8 cellular contexts compared by ENCODE assay signal in the genomic region with DNA sequence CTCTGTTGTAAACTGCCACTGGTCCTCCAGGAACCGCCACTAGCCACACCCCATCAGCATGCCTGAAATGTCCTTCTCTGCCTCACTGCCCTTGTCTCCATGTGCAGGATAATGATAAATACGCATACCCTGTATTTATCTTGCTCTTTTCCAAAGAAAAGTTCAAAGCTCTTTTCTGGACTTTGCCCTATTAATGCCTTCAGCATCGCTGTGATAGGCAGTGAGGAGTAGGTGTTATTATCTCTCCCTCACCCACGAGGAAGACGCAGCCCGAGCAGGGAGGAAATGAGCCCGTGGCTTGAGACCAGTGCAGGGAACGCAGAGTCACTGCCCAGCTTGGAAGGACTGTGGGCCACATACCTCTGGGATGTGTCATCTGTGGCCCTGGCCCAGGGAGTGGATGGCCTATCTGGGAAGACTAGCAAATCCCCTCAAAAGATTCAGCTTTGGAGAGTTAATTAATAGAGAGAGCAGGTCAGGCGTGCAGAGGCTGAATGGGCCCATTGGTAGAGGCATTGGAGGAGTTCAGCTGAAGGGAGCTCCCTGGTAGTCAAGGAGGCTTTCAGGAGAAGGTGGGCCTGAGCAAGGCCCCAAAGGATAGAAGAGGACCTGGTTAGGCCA. TPM values are rescaled to one million over a fixed set of nuclear protein-coding genes. Genes with fewer than 3 reads are reported as not detected.
DNase-seq lines count a peak whose midpoint lies in the region; ATAC-seq and TF ChIP-seq lines count a peak whose summit lies in the region.

No MANE protein-coding gene starts in this region.

- no peak overlapping the region for H2BK120ac ChIP-seq in H9 (ENCODE audit: low read depth, low read length, poor library complexity, severe bottlenecking)

- no peak overlapping the region for H3K27ac ChIP-seq in H9 (ENCODE audit: insufficient read length, low read depth, low read length)

- no peak overlapping the region for H3K4me3 Mint-ChIP-seq in H9
- H3K4me3 Mint-ChIP-seq in activated T-helper 17 cell treated with anti-CD3 and anti-CD28 coated beads, Interleukin-2, amount 50 U/mL, for 72 hours = no peak overlapping the region
- no peak overlapping the region for H3K4me3 Mint-ChIP-seq in stimulated activated effector memory CD8-positive, alpha-beta T cell treated with anti-CD3 and anti-CD28 coated beads, Interleukin-12 subunit alpha, Interleukin-12 subunit beta, amount 100 ng/mL, for 72 hours

- H3K14ac ChIP-seq in H9 (ENCODE audit: insufficient read depth, low read length) = no peak overlapping the region

- no peaks in the 10 kb centered on the region for H3K27me3 Mint-ChIP-seq in H9 (ENCODE audit: low read depth)
- H3K27me3 Mint-ChIP-seq in activated T-helper 17 cell treated with anti-CD3 and anti-CD28 coated beads, Interleukin-2, amount 50 U/mL, for 72 hours = no peaks in the 10 kb centered on the region

- no peak overlapping the region for H3K9ac ChIP-seq in H9 (ENCODE audit: extremely low read depth, insufficient read length, low read length)

- H3K56ac ChIP-seq in H9 (ENCODE audit: insufficient read length, low read depth, low read length) = no peak overlapping the region

- no CpG with 5 or more reads among the region's 9 CpGs for WGBS in H9 (ENCODE audit: extremely low coverage, insufficient read length, low lambda C conversion rate)

- H3K79me1 ChIP-seq in H9 (ENCODE audit: insufficient read depth, low read depth, low read length, poor library complexity, severe bottlenecking) = no peaks in the 10 kb centered on the region

- H4K91ac ChIP-seq in H9 (ENCODE audit: insufficient read length, low read depth, low read length) = no peak overlapping the region

- peak overlapping the region in 2 of 3 experiments; percentile 57 to 63; a peak in 4 of 7 replicates for H3K27ac Mint-ChIP-seq in H9
- peak overlapping the region; percentile 56 for H3K27ac Mint-ChIP-seq in activated T-helper 17 cell treated with anti-CD3 and anti-CD28 coated beads, Interleukin-2, amount 50 U/mL, for 72 hours
- H3K27ac Mint-ChIP-seq in stimulated activated effector memory CD8-positive, alpha-beta T cell treated with anti-CD3 and anti-CD28 coated beads, Interleukin-12 subunit alpha, Interleukin-12 subunit beta, amount 100 ng/mL, for 72 hours = peak overlapping the region; percentile 90

- peaks cover 14 to 18% of the 10 kb centered on the region in 2 experiments for H3K4me1 Mint-ChIP-seq in H9
- peaks cover 11% of the 10 kb centered on the region for H3K4me1 Mint-ChIP-seq in activated T-helper 17 cell treated with anti-CD3 and anti-CD28 coated beads, Interleukin-2, amount 50 U/mL, for 72 hours
- H3K4me1 Mint-ChIP-seq in stimulated activated effector memory CD8-positive, alpha-beta T cell treated with anti-CD3 and anti-CD28 coated beads, Interleukin-12 subunit alpha, Interleukin-12 subunit beta, amount 100 ng/mL, for 72 hours = peaks cover 36% of the 10 kb centered on the region

- H4K20me1 ChIP-seq in H9 (ENCODE audit: control insufficient read depth, insufficient read depth, insufficient read length) = no peaks in the 10 kb centered on the region

- TF ChIP-seq CTCF in H9 (conservative IDR thresholded peaks at IDR 0.05) = no peak

- H3K4me2 ChIP-seq in H9 (ENCODE audit: insufficient read depth, insufficient read length, low read length) = no peak overlapping the region

- no peak overlapping the region for H3K23ac ChIP-seq in H9 (ENCODE audit: insufficient read length, low read depth, low read length)

- H2BK12ac ChIP-seq in H9 (ENCODE audit: insufficient read length, low read depth, low read length) = no peak overlapping the region

- no peak overlapping the region for H2BK20ac ChIP-seq in H9 (ENCODE audit: low read depth, low read length, poor library complexity, severe bottlenecking)

- no peak overlapping the region for H4K5ac ChIP-seq in H9 (ENCODE audit: insufficient read length, low read depth, low read length)

- no peaks in the 10 kb centered on the region for H3K4me1 ChIP-seq in H9 (ENCODE audit: insufficient read depth, low read length)

- H3K9me3 ChIP-seq in H9 (ENCODE audit: control insufficient read depth, low read depth, low read length) = no peaks in the 10 kb centered on the region

- H3K36me3 Mint-ChIP-seq in H9 (ENCODE audit: insufficient read depth in 1 of 3, low read depth in 3 of 3) = peaks cover 8 to 38% (median 33%) of the 10 kb centered on the region in 3 experiments; a peak in 6 of 7 replicates
- H3K36me3 Mint-ChIP-seq in activated T-helper 17 cell treated with anti-CD3 and anti-CD28 coated beads, Interleukin-2, amount 50 U/mL, for 72 hours (ENCODE audit: low read depth) = peaks cover 97% of the 10 kb centered on the region
- peaks cover 97% of the 10 kb centered on the region for H3K36me3 Mint-ChIP-seq in stimulated activated effector memory CD8-positive, alpha-beta T cell treated with anti-CD3 and anti-CD28 coated beads, Interleukin-12 subunit alpha, Interleukin-12 subunit beta, amount 100 ng/mL, for 72 hours

- H2AK5ac ChIP-seq in H9 (ENCODE audit: insufficient read length, low read length) = no peak overlapping the region

- no peak overlapping the region for H3K4ac ChIP-seq in H9 (ENCODE audit: low read depth, low read length)

- no peak for ATAC-seq in activated T-helper 17 cell treated with anti-CD3 and anti-CD28 coated beads, Interleukin-2, amount 50 U/mL, for 72 hours (replicated peaks)
- ATAC-seq in stimulated activated effector memory CD8-positive, alpha-beta T cell treated with anti-CD3 and anti-CD28 coated beads, Interleukin-12 subunit alpha, Interleukin-12 subunit beta, amount 100 ng/mL, for 72 hours = no peak
- ATAC-seq in GM18909 (IDR thresholded peaks at IDR 0.05; ENCODE audit: poor library complexity, unreplicated experiment) = no peak

- H3K79me2 ChIP-seq in H9 (ENCODE audit: insufficient read depth, low read length) = no peaks in the 10 kb centered on the region

- DNase-seq in H9 (peak; percentile 48), iPS-NIHi11 (ENCODE audit: low spot score) (peak; percentile 47), cerebellar nuclear complex (lab: John Stamatoyannopoulos, UW) (no peak)
- no peak for DNase-seq in stimulated activated effector memory CD8-positive, alpha-beta T cell treated with anti-CD3 and anti-CD28 coated beads, Interleukin-12 subunit alpha, Interleukin-12 subunit beta, amount 100 ng/mL, for 72 hours (ENCODE audit: low spot score in 2 of 2)
- no peak for DNase-seq in stimulated activated CD4-positive, alpha-beta T cell treated with anti-CD3 and anti-CD28 coated beads, Interleukin-4, amount 100 ng/mL, for 24 hours
- no peak for DNase-seq in stimulated activated CD4-positive, alpha-beta T cell treated with anti-CD3 and anti-CD28 coated beads, Interleukin-2, amount 100 ng/mL, for 48 hours

- no peak overlapping the region for H3T11ph ChIP-seq in H9 (ENCODE audit: low read length)

- H2AFZ ChIP-seq in H9 (ENCODE audit: low read length) = no peak overlapping the region

- no peaks in the 10 kb centered on the region for H3K27me3 ChIP-seq in H9 (ENCODE audit: insufficient read depth, low read length)

- no peak overlapping the region for H3K18ac ChIP-seq in H9 (ENCODE audit: insufficient read length, low read depth, low read length)

- no peaks in the 10 kb centered on the region for H3K9me3 Mint-ChIP-seq in H9
- no peaks in the 10 kb centered on the region for H3K9me3 Mint-ChIP-seq in activated T-helper 17 cell treated with anti-CD3 and anti-CD28 coated beads, Interleukin-2, amount 50 U/mL, for 72 hours
- H3K9me3 Mint-ChIP-seq in stimulated activated effector memory CD8-positive, alpha-beta T cell treated with anti-CD3 and anti-CD28 coated beads, Interleukin-12 subunit alpha, Interleukin-12 subunit beta, amount 100 ng/mL, for 72 hours = no peaks in the 10 kb centered on the region

- H2BK5ac ChIP-seq in H9 (ENCODE audit: insufficient read length, low read length) = no peak overlapping the region

- no peak overlapping the region for H4K8ac ChIP-seq in H9 (replicated peaks; ENCODE audit: insufficient read length, low read depth, low read length)

- no peak overlapping the region for H2BK15ac ChIP-seq in H9 (ENCODE audit: low read depth, low read length)

- no peaks in the 10 kb centered on the region for H3K23me2 ChIP-seq in H9 (ENCODE audit: insufficient read length, low read depth, low read length, poor library complexity, severe bottlenecking)

RNA-seq across cellular contexts. Expression of gene TTC7A, which starts 14.0 kb away (rescaled TPM):
- total RNA-seq in H9 (2021) = 9.6 and 10.5 TPM in 2 replicates
- total RNA-seq in activated T-helper 17 cell treated with anti-CD3 and anti-CD28 coated beads, Interleukin-2, amount 50 U/mL, for 72 hours = 10 to 100 TPM; 45.2 to 62.1 TPM

RNA-seq across cellular contexts. Expression of gene MCFD2, which starts 39.5 kb away (rescaled TPM):
- 64.6 and 64.7 TPM in 2 replicates for total RNA-seq in H9 (2021)
- total RNA-seq in activated T-helper 17 cell treated with anti-CD3 and anti-CD28 coated beads, Interleukin-2, amount 50 U/mL, for 72 hours = 10 to 100 TPM; 37.1 to 63.1 TPM

Comparison
In these comparisons a context has a peak if more than half of its experiments do, and no peak if none do; other contexts are left out.
1. DNase-seq: peak in H9 (single experiment) and iPS-NIHi11 (single experiment); none in stimulated activated effector memory CD8-positive, alpha-beta T cell treated with anti-CD3 and anti-CD28 coated beads, Interleukin-12 subunit alpha, Interleukin-12 subunit beta, amount 100 ng/mL, for 72 hours (0 of 2), stimulated activated CD4-positive, alpha-beta T cell treated with anti-CD3 and anti-CD28 coated beads, Interleukin-4, amount 100 ng/mL, for 24 hours (single experiment), cerebellar nuclear complex (0 of 2) and stimulated activated CD4-positive, alpha-beta T cell treated with anti-CD3 and anti-CD28 coated beads, Interleukin-2, amount 100 ng/mL, for 48 hours (0 of 2).
2. Peak in every context shown above with its lines, with median percentiles within 50 percentile points of each other: H3K27ac Mint-ChIP-seq.